8 cellular contexts compared by ENCODE assay signal in genomic region chr17:75524971-75525805, GRCh38.
DNase-seq lines count a peak whose midpoint lies in the region; ATAC-seq lines count a peak whose summit lies in the region.

A gene with protein sequence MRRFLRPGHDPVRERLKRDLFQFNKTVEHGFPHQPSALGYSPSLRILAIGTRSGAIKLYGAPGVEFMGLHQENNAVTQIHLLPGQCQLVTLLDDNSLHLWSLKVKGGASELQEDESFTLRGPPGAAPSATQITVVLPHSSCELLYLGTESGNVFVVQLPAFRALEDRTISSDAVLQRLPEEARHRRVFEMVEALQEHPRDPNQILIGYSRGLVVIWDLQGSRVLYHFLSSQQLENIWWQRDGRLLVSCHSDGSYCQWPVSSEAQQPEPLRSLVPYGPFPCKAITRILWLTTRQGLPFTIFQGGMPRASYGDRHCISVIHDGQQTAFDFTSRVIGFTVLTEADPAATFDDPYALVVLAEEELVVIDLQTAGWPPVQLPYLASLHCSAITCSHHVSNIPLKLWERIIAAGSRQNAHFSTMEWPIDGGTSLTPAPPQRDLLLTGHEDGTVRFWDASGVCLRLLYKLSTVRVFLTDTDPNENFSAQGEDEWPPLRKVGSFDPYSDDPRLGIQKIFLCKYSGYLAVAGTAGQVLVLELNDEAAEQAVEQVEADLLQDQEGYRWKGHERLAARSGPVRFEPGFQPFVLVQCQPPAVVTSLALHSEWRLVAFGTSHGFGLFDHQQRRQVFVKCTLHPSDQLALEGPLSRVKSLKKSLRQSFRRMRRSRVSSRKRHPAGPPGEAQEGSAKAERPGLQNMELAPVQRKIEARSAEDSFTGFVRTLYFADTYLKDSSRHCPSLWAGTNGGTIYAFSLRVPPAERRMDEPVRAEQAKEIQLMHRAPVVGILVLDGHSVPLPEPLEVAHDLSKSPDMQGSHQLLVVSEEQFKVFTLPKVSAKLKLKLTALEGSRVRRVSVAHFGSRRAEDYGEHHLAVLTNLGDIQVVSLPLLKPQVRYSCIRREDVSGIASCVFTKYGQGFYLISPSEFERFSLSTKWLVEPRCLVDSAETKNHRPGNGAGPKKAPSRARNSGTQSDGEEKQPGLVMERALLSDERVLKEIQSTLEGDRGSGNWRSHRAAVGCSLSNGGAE (plus strand): TSS chr17:75525697. CDS start chr17:75543427, 17,730 bp downstream.

- DNase-seq in Ammon's horn (ENCODE audit: low spot score) = peak; percentile 58
- peak; percentile 92 for DNase-seq in NCI-H82 (lab: John Stamatoyannopoulos, UW)
- DNase-seq in activated CD8-positive, alpha-beta memory T cell treated with anti-CD3 and anti-CD28 coated beads for 24 hours = peak; percentile 90
- peak; percentile 73 to 83 (median 75) for DNase-seq in effector memory CD8-positive, alpha-beta T cell
- peak; percentile 58 for DNase-seq in midbrain (lab: John Stamatoyannopoulos, UW)
- DNase-seq in stimulated activated CD8-positive, alpha-beta memory T cell treated with anti-CD3 and anti-CD28 coated beads, Interleukin-4, amount 100 ng/mL, for 48 hours = peak; percentile 78

- H3K4me3 Mint-ChIP-seq in effector memory CD8-positive, alpha-beta T cell = peak within 1 kb of the TSS; percentile 83 to 88

- peaks cover 29% of the 10 kb centered on the region for H3K36me3 Mint-ChIP-seq in effector memory CD8-positive, alpha-beta T cell (ENCODE audit: insufficient read depth)

- peak; percentile 78 for ATAC-seq in GM19328 (IDR thresholded peaks at IDR 0.05; ENCODE audit: unreplicated experiment)
- ATAC-seq in HG03469 (IDR thresholded peaks at IDR 0.05; ENCODE audit: unreplicated experiment) = peak; percentile 76
- ATAC-seq in effector memory CD8-positive, alpha-beta T cell (replicated peaks) = peak; percentile 90

- no peaks in the 10 kb centered on the region for H3K27me3 Mint-ChIP-seq in effector memory CD8-positive, alpha-beta T cell

- H3K9me3 Mint-ChIP-seq in effector memory CD8-positive, alpha-beta T cell = no peaks in the 10 kb centered on the region

- peak within 1 kb of the TSS; percentile 41 to 85 for H3K27ac Mint-ChIP-seq in effector memory CD8-positive, alpha-beta T cell

- peaks cover 10 to 21% of the 10 kb centered on the region in 2 donors for H3K4me1 Mint-ChIP-seq in effector memory CD8-positive, alpha-beta T cell (ENCODE audit: low read depth in 2 of 2)

Comparison
In these comparisons a context has a peak if more than half of its experiments do, and no peak if none do; other contexts are left out.
1. Peak in every context shown above with its lines: DNase-seq and ATAC-seq.